17 cellular contexts compared by ENCODE assay signal in the genomic region with DNA sequence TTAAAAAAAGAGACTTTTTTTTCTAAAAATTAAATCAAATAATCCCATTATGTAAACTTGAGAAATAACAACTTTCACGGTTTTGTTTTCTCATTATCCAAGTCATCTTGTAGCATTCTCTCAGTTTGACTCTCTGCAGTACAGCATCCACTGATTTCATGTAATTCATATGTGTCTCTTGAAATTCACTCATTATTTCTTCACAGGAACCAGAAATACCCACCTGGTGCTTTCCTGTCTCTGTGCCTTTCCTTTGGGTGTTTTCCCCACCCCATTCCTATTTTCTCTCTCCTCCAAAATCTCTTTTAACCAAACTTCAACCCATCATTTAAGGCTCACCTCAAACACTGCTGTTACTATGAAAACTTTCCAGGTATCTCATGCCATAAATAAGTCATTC.
DNase-seq lines count a peak whose midpoint lies in the region; ATAC-seq and TF ChIP-seq lines count a peak whose summit lies in the region.
"Had no signal": no experiment of that assay in that cellular context is flagged by ENCODE, and none has a peak within 500 bp of the region (broad histone marks: within the 10 kb centered on the region; RNA-seq: fewer than 3 reads in every experiment).

No MANE protein-coding gene starts in this region.

- no peak overlapping the region for H3K4me3 Mint-ChIP-seq in activated naive CD4-positive, alpha-beta T cell treated with anti-CD3 and anti-CD28 coated beads, Interleukin-2, amount 10 ng/mL, durations not matched to agents 7 days and 5 days
- peak overlapping the region; percentile 85 for H3K4me3 Mint-ChIP-seq in T-helper 17 cell
- H3K4me3 Mint-ChIP-seq in memory B cell: no peak overlapping the region

- H3K9me3 Mint-ChIP-seq in activated naive CD4-positive, alpha-beta T cell treated with anti-CD3 and anti-CD28 coated beads, Interleukin-2, amount 10 ng/mL, durations not matched to agents 7 days and 5 days: no peaks in the 10 kb centered on the region
- no peaks in the 10 kb centered on the region for H3K9me3 Mint-ChIP-seq in memory B cell

- no peak for TF ChIP-seq CTCF in GM12865 (IDR thresholded peaks at IDR 0.05; ENCODE audit: insufficient read depth, low read depth, low read length, missing control alignments)

- H3K27ac Mint-ChIP-seq in activated naive CD4-positive, alpha-beta T cell treated with anti-CD3 and anti-CD28 coated beads, Interleukin-2, amount 10 ng/mL, durations not matched to agents 7 days and 5 days: peak overlapping the region; percentile 3
- H3K27ac Mint-ChIP-seq in T-helper 17 cell: peak overlapping the region; percentile 86
- peak overlapping the region; percentile 1 for H3K27ac Mint-ChIP-seq in memory B cell

- DNase-seq in activated naive CD4-positive, alpha-beta T cell treated with anti-CD3 and anti-CD28 coated beads, Interleukin-2, amount 10 ng/mL, durations not matched to agents 7 days and 5 days: no peak
- no peak for DNase-seq in activated naive CD4-positive, alpha-beta T cell (lab: John Stamatoyannopoulos, UW)
- peak; percentile 24 for DNase-seq in GM12865 (ENCODE audit: low read depth)
- no peak for DNase-seq in T-helper 17 cell
- no peak for DNase-seq in memory B cell (ENCODE audit: low spot score in 2 of 2)
- DNase-seq in NCI-H1694 (lab: John Stamatoyannopoulos, UW): no peak
- no peak for DNase-seq in C1 segment of cervical spinal cord (lab: John Stamatoyannopoulos, UW)
- DNase-seq: H7, NCI-H1092 treated with DMSO at 0.1 percent for 48 hours, NCI-H1436 treated with DMSO at 0.1 percent for 48 hours, NCI-H2029, NCI-H2227 treated with DMSO at 0.1 percent for 48 hours, NCI-H510A, PC-9, RPMI8226, SHP77 had no signal

- CTCF ChIA-PET in activated naive CD4-positive, alpha-beta T cell treated with anti-CD3 and anti-CD28 coated beads, Interleukin-2, amount 10 ng/mL, durations not matched to agents 7 days and 5 days (lab: Charles Lee): no interaction called here

- no peaks in the 10 kb centered on the region for H3K27me3 Mint-ChIP-seq in activated naive CD4-positive, alpha-beta T cell treated with anti-CD3 and anti-CD28 coated beads, Interleukin-2, amount 10 ng/mL, durations not matched to agents 7 days and 5 days
- H3K27me3 Mint-ChIP-seq in T-helper 17 cell (no peaks in the 10 kb centered on the region), memory B cell (no peaks in the 10 kb centered on the region)

- peaks cover 57% of the 10 kb centered on the region for H3K4me1 Mint-ChIP-seq in activated naive CD4-positive, alpha-beta T cell treated with anti-CD3 and anti-CD28 coated beads, Interleukin-2, amount 10 ng/mL, durations not matched to agents 7 days and 5 days
- H3K4me1 Mint-ChIP-seq in T-helper 17 cell (peaks cover 61% of the 10 kb centered on the region), memory B cell (peaks cover 37% of the 10 kb centered on the region)

- ATAC-seq in T-helper 17 cell: no peak
- no peak for ATAC-seq in memory B cell (ENCODE audit: low read depth)

- H3K36me3 Mint-ChIP-seq in activated naive CD4-positive, alpha-beta T cell treated with anti-CD3 and anti-CD28 coated beads, Interleukin-2, amount 10 ng/mL, durations not matched to agents 7 days and 5 days: peaks cover 5% of the 10 kb centered on the region
- H3K36me3 Mint-ChIP-seq in T-helper 17 cell (ENCODE audit: low read depth): no peaks in the 10 kb centered on the region
- H3K36me3 Mint-ChIP-seq in memory B cell: no peaks in the 10 kb centered on the region

- H3K4me3 ChIP-seq in GM12865 (ENCODE audit: low read depth, low read length): no peak overlapping the region
- H3K4me3 ChIP-seq: BLaER1, PC-9 had no signal

- no peaks in the 10 kb centered on the region for H3K9me3 ChIP-seq in T-helper 17 cell (ENCODE audit: control insufficient read depth, low read length, poor library complexity, severe bottlenecking)
- H3K9me3 ChIP-seq: BLaER1 had no signal

Comparison
In these comparisons a context has a peak if more than half of its experiments do, and no peak if none do; other contexts are left out.
1. H3K27ac Mint-ChIP-seq: peak in every context shown above with its lines; median percentile 86 in T-helper 17 cell; 3 in activated naive CD4-positive, alpha-beta T cell treated with anti-CD3 and anti-CD28 coated beads, Interleukin-2, amount 10 ng/mL, durations not matched to agents 7 days and 5 days; 1 in memory B cell.